In the genomic region with DNA sequence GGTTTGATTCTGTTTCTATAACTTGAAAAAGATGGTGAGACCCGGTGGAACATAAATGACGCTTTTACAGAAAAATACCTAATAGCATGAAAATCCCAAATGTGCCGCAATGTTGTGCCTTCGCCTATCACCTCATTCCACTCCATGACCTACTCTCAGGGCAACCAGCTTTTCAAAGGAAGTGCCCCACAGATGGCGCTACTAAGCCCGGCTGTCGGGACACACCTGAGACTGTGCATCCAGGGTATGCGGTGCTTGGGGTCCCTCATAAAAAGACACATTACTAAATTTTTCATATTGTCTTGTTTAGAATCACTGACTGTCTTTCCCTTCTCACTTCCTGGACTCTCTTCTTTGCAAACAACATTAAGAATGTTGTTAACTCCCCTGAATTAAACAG, we compare ENCODE assay signal across 12 cellular contexts.
DNase-seq lines count a peak whose midpoint lies in the region; ATAC-seq and TF ChIP-seq lines count a peak whose summit lies in the region.
"Had no signal": no experiment of that assay in that cellular context is flagged by ENCODE, and none has a peak within 500 bp of the region (broad histone marks: within the 10 kb centered on the region; RNA-seq: fewer than 3 reads in every experiment).

No MANE protein-coding gene starts in this region.

- H3K36me3 ChIP-seq in Panc1 (ENCODE audit: control insufficient read depth, insufficient read depth, low read length): no peaks in the 10 kb centered on the region

- intact Hi-C loops in Panc1 (cut with micrococcal nuclease; ENCODE audit: unreplicated experiment): no loop called here

- TF ChIP-seq CTCF in AG09319 (IDR thresholded peaks at IDR 0.05; ENCODE audit: low read depth, low read length) (peak; percentile 11; the same call in 1 of the 2 replicates), GM12873 (IDR thresholded peaks at IDR 0.05; ENCODE audit: insufficient read depth, low read depth, low read length, missing control alignments) (peak; percentile 32), Panc1 (IDR thresholded peaks at IDR 0.05) (peak; percentile 71), foreskin keratinocyte (conservative IDR thresholded peaks at IDR 0.05) (peak; percentile 39)

- H3K27me3 ChIP-seq in Panc1 (ENCODE audit: control insufficient read depth, insufficient read depth, low read length): peaks cover 13% of the 10 kb centered on the region; the same call in 1 of the 2 replicates
- peaks cover 7% of the 10 kb centered on the region for H3K27me3 ChIP-seq in foreskin keratinocyte

- POLR2A ChIA-PET in Panc1 (lab: Charles Lee): no interaction called here

- H3K4me3 ChIP-seq in Panc1 (ENCODE audit: low read depth in 2 of 2, low read length in 2 of 2): no peak overlapping the region

- BruUV-seq in Panc1 (replicated peaks; lab: Mats Ljungman, UMichigan): no TSS peak

- CTCF ChIA-PET in Panc1 (lab: Charles Lee): interaction anchor here (0.7 to 1.4 kb wide), 2 partner anchors 179 to 316 kb away, joined by 3 to 4 read pairs; no protein-coding TSS in a partner anchor

- peaks cover 10% of the 10 kb centered on the region for H3K4me1 ChIP-seq in Panc1 (ENCODE audit: control insufficient read depth, insufficient read depth, low read length)
- H3K4me1 ChIP-seq in foreskin keratinocyte: no peaks in the 10 kb centered on the region

- in situ Hi-C loops in Panc1 (cut with HindIII; ENCODE audit: low pct_unique_long_range_greater_than_20kb, low sequenced_read_pairs): no loop called here

- H3K9me3 ChIP-seq in Panc1 (ENCODE audit: control insufficient read depth, insufficient read depth, low read depth, low read length): no peaks in the 10 kb centered on the region

- no peak for DNase-seq in AG09319 (ENCODE audit: extremely low read depth, low read depth)
- DNase-seq in Panc1 (ENCODE audit: low read depth, low spot score): no peak
- no peak for DNase-seq in foreskin keratinocyte
- DNase-seq in HCEC 1CT: no peak
- no peak for DNase-seq in NCI-H510A (lab: John Stamatoyannopoulos, UW)
- DNase-seq in NCI-H2227 treated with DMSO at 0.1 percent for 48 hours (lab: John Stamatoyannopoulos, UW): no peak
- DNase-seq in GDM1 (lab: John Stamatoyannopoulos, UW): no peak
- DNase-seq: activated CD4-positive, CD25-positive, alpha-beta regulatory T cell; activated T-cell treated with anti-CD3 and anti-CD28 coated beads, Interleukin-2, amount 50 U/mL, for 24 hours; CD4-positive, alpha-beta memory T cell; NCI-H1092 had no signal

- no peak overlapping the region for H3K27ac ChIP-seq in Panc1 (ENCODE audit: low read length)
- no peak overlapping the region for H3K27ac ChIP-seq in foreskin keratinocyte

- ATAC-seq in Panc1 (no peak), foreskin keratinocyte (no peak)

Comparison
In these comparisons a context has a peak if more than half of its experiments do, and no peak if none do; other contexts are left out.
1. CTCF ChIP-seq: peak in every context shown above with its lines; median percentile 71 in Panc1; 39 in foreskin keratinocyte; 32 in GM12873; 11 in AG09319.